In the genomic region with DNA sequence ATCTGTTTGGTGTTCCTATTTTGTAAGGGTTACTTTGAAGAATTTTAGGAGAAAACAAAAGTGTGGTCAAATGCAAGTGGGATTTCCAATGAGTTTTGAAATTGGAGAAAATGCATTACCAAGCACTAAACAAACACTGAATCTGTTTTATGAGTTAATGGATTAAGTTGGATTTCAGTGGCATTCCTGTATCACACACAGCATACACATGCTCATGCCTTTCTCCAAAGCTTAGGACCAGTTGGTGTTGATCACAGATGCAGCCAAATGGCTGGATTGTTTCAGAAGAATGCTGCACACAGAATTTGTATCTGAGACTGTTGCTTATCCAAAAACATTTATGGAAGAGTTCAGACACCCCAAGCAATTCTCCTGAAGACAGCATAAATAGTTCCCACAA, we compare ENCODE assay signal across 25 cellular contexts.
"Had no signal": no experiment of that assay in that cellular context is flagged by ENCODE, and none has a peak within 500 bp of the region (broad histone marks: within the 10 kb centered on the region; RNA-seq: fewer than 3 reads in every experiment).

No MANE protein-coding gene starts in this region.

- H3K36me3 ChIP-seq: gastroesophageal sphincter, heart right ventricle, left lung, sigmoid colon, thoracic aorta, tibial nerve, upper lobe of left lung had no signal

- H3K9me3 Mint-ChIP-seq: dendritic cell treated with granulocyte-macrophage colony-stimulating factor and Interleukin-4, amounts not matched to agents 40 ng/mL and 50 ng/mL, for 4 days; mesothelial cell of epicardium; nephron progenitor cell; stimulated activated naive B cell treated with anti-CD40 and anti-IgM and Interleukin-4, amounts not matched to agents 10 μg/mL and 1 μg/mL and 100 μg/mL, for 72 hours had no signal

- H3K27ac Mint-ChIP-seq: dendritic cell treated with granulocyte-macrophage colony-stimulating factor and Interleukin-4, amounts not matched to agents 40 ng/mL and 50 ng/mL, for 4 days; mesothelial cell of epicardium; stimulated activated naive B cell treated with anti-CD40 and anti-IgM and Interleukin-4, amounts not matched to agents 10 μg/mL and 1 μg/mL and 100 μg/mL, for 72 hours; stimulated activated naive CD8-positive, alpha-beta T cell treated with anti-CD3 and anti-CD28 coated beads, Interleukin-15, Interleukin-2, amounts not matched to agents 100 ng/mL and 50 ng/mL, for 24 hours had no signal

- H3K4me3 ChIP-seq: gastroesophageal sphincter, heart right ventricle, left lung, mucosa of descending colon, psoas muscle, sigmoid colon, thoracic aorta, tibial nerve, upper lobe of left lung had no signal

- ATAC-seq: foreskin keratinocyte; gastroesophageal sphincter; heart right ventricle; left cardiac atrium; left lung; mucosa of descending colon; naive thymus-derived CD8-positive, alpha-beta T cell; psoas muscle; right cardiac atrium; stimulated activated naive B cell treated with anti-CD40 and anti-IgM and Interleukin-4, amounts not matched to agents 10 μg/mL and 1 μg/mL and 100 μg/mL, for 72 hours had no signal

- H3K4me1 Mint-ChIP-seq: naive thymus-derived CD8-positive, alpha-beta T cell had no signal

- H3K4me1 ChIP-seq: foreskin keratinocyte, gastroesophageal sphincter, heart right ventricle, left lung, psoas muscle, tibial nerve, upper lobe of left lung had no signal

- H3K27ac ChIP-seq: foreskin keratinocyte, gastroesophageal sphincter, heart right ventricle, left lung, psoas muscle, sigmoid colon, thoracic aorta, upper lobe of left lung had no signal

- H3K27me3 Mint-ChIP-seq: dendritic cell treated with granulocyte-macrophage colony-stimulating factor and Interleukin-4, amounts not matched to agents 40 ng/mL and 50 ng/mL, for 4 days; naive thymus-derived CD8-positive, alpha-beta T cell; stimulated activated naive B cell treated with anti-CD40 and anti-IgM and Interleukin-4, amounts not matched to agents 10 μg/mL and 1 μg/mL and 100 μg/mL, for 72 hours; stimulated activated naive CD8-positive, alpha-beta T cell treated with anti-CD3 and anti-CD28 coated beads, Interleukin-15, Interleukin-2, amounts not matched to agents 100 ng/mL and 50 ng/mL, for 24 hours had no signal

- H3K36me3 Mint-ChIP-seq: mesothelial cell of epicardium; naive thymus-derived CD8-positive, alpha-beta T cell; stimulated activated naive B cell treated with anti-CD40 and anti-IgM and Interleukin-4, amounts not matched to agents 10 μg/mL and 1 μg/mL and 100 μg/mL, for 72 hours had no signal

- DNase-seq: effector memory CD4-positive, alpha-beta T cell; foreskin keratinocyte; glutamatergic neuron; heart right ventricle; left cardiac atrium; left lung; mucosa of descending colon; naive thymus-derived CD8-positive, alpha-beta T cell; nephron progenitor cell; nucleus accumbens; posterior cingulate gyrus; psoas muscle; right cardiac atrium; sigmoid colon; small intestine; stimulated activated CD4-positive, alpha-beta T cell treated with anti-CD3 and anti-CD28 coated beads, Interleukin-15, amount 100 ng/mL, for 24 hours; stimulated activated CD4-positive, alpha-beta T cell treated with anti-CD3 and anti-CD28 coated beads, Interleukin-2, amount 100 ng/mL, for 48 hours; stimulated activated naive B cell treated with anti-CD40 and anti-IgM and Interleukin-4, amounts not matched to agents 10 μg/mL and 1 μg/mL and 100 μg/mL, for 72 hours; upper lobe of left lung had no signal

- H3K4me3 Mint-ChIP-seq: dendritic cell treated with granulocyte-macrophage colony-stimulating factor and Interleukin-4, amounts not matched to agents 40 ng/mL and 50 ng/mL, for 4 days; mesothelial cell of epicardium; naive thymus-derived CD8-positive, alpha-beta T cell; nephron progenitor cell; stimulated activated naive B cell treated with anti-CD40 and anti-IgM and Interleukin-4, amounts not matched to agents 10 μg/mL and 1 μg/mL and 100 μg/mL, for 72 hours; stimulated activated naive CD8-positive, alpha-beta T cell treated with anti-CD3 and anti-CD28 coated beads, Interleukin-15, Interleukin-2, amounts not matched to agents 100 ng/mL and 50 ng/mL, for 24 hours had no signal

- H3K9me3 ChIP-seq: gastroesophageal sphincter, heart right ventricle, left lung, mucosa of descending colon, psoas muscle, sigmoid colon, thoracic aorta, tibial nerve, upper lobe of left lung had no signal

- H3K27me3 ChIP-seq: foreskin keratinocyte, gastroesophageal sphincter, heart right ventricle, left lung, sigmoid colon, tibial nerve, upper lobe of left lung had no signal
